12 cellular contexts compared by ENCODE assay signal in genomic region chr2:74777161-74777900, GRCh38. TPM values are rescaled to one million over a fixed set of nuclear protein-coding genes. Genes with fewer than 3 reads are reported as not detected.
A peak's percentile ranks its signal among the peaks of the same experiment; 100 is the strongest.
DNase-seq lines count a peak whose midpoint lies in the region; ATAC-seq and TF ChIP-seq lines count a peak whose summit lies in the region.
"Had no signal": no experiment of that assay in that cellular context is flagged by ENCODE, and none has a peak within 500 bp of the region (broad histone marks: within the 10 kb centered on the region; RNA-seq: fewer than 3 reads in every experiment).

No MANE protein-coding gene starts in this region.

- H3K9me3 ChIP-seq in upper lobe of right lung = no peaks in the 10 kb centered on the region

- H3K27ac ChIP-seq in upper lobe of right lung = no peak overlapping the region

- H3K9me3 Mint-ChIP-seq in activated naive CD8-positive, alpha-beta T cell treated with anti-CD3 and anti-CD28 coated beads for 36 hours = no peaks in the 10 kb centered on the region
- H3K9me3 Mint-ChIP-seq: T-cell had no signal

- intact Hi-C loops in upper lobe of right lung (cut with DNase I) = no loop called here

- no peak for TF ChIP-seq CTCF in upper lobe of right lung (IDR thresholded peaks at IDR 0.05)

- H3K27ac Mint-ChIP-seq in activated naive CD8-positive, alpha-beta T cell treated with anti-CD3 and anti-CD28 coated beads for 36 hours = peak overlapping the region; percentile 66

- H3K4me3 Mint-ChIP-seq in activated naive CD8-positive, alpha-beta T cell treated with anti-CD3 and anti-CD28 coated beads for 36 hours = no peak overlapping the region

- peak; percentile 83 for ATAC-seq in GM18909 (IDR thresholded peaks at IDR 0.05; ENCODE audit: poor library complexity, unreplicated experiment)
- ATAC-seq in HG03442 (IDR thresholded peaks at IDR 0.05; ENCODE audit: unreplicated experiment) = peak; percentile 69
- ATAC-seq in HG02759 (IDR thresholded peaks at IDR 0.05; ENCODE audit: unreplicated experiment) = no peak
- no peak for ATAC-seq in HG03159 (IDR thresholded peaks at IDR 0.05; ENCODE audit: unreplicated experiment)
- no peak for ATAC-seq in upper lobe of right lung

- H3K36me3 Mint-ChIP-seq in activated naive CD8-positive, alpha-beta T cell treated with anti-CD3 and anti-CD28 coated beads for 36 hours = no peaks in the 10 kb centered on the region
- H3K36me3 Mint-ChIP-seq: T-cell had no signal

- DNase-seq in D341Med (ENCODE audit: low spot score) (peak; percentile 39), LoVo (ENCODE audit: low spot score) (no peak), upper lobe of right lung (no peak)
- DNase-seq in activated naive CD8-positive, alpha-beta T cell treated with anti-CD3 and anti-CD28 coated beads for 36 hours = no peak
- DNase-seq: activated T-cell treated with anti-CD3 and anti-CD28 coated beads, Interleukin-2, amount 50 U/mL, for 1 hour; KG1; T-cell had no signal

- no peak overlapping the region for H3K4me3 ChIP-seq in upper lobe of right lung
- H3K4me3 ChIP-seq: lung had no signal

- no peaks in the 10 kb centered on the region for H3K4me1 ChIP-seq in upper lobe of right lung

- no peaks in the 10 kb centered on the region for H3K36me3 ChIP-seq in upper lobe of right lung

- peaks cover 12% of the 10 kb centered on the region for H3K4me1 Mint-ChIP-seq in activated naive CD8-positive, alpha-beta T cell treated with anti-CD3 and anti-CD28 coated beads for 36 hours

- no peaks in the 10 kb centered on the region for H3K27me3 Mint-ChIP-seq in activated naive CD8-positive, alpha-beta T cell treated with anti-CD3 and anti-CD28 coated beads for 36 hours
- H3K27me3 Mint-ChIP-seq: T-cell had no signal

- H3K27me3 ChIP-seq in upper lobe of right lung = no peaks in the 10 kb centered on the region

RNA-seq across cellular contexts. Expression of gene HK2, which starts 56.6 kb away (rescaled TPM):
- 100 to 1,000 TPM; 101 to 102 TPM for total RNA-seq in activated naive CD8-positive, alpha-beta T cell treated with anti-CD3 and anti-CD28 coated beads for 36 hours
- 77.1 TPM for total RNA-seq in upper lobe of right lung

Comparison
In these comparisons a context has a peak if more than half of its experiments do, and no peak if none do; other contexts are left out.
1. ATAC-seq: peak in GM18909 (single experiment) and HG03442 (single experiment); none in HG02759 (single experiment), HG03159 (single experiment) and upper lobe of right lung (single experiment).